In the genomic region with DNA sequence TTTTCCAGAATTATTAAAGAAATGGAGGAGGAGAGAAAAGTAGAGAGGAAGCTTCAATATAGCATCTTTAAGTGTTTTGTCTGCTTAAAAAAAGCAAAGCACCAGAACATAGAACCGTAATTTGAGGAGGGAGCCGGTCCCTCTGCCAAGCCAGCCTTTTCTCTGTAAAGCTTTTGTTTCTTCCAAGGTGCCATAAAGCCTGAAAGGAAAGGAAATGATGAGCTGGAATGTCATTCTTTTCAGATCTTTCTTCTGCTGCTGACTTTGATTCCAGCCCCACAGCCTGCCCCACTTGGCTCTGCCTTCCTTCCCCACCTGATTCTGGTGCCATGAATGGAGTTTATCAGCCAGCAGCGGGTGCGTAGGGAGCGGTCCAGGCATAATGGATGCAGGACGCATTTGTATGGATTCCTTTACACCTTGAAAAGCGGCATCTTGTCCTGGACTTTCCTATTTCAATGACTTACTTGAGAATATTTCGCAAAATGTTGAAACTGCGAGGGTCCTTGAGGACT, we compare ENCODE assay signal across 19 cellular contexts.
"Had no signal": no experiment of that assay in that cellular context is flagged by ENCODE, and none has a peak within 500 bp of the region (broad histone marks: within the 10 kb centered on the region; RNA-seq: fewer than 3 reads in every experiment).

No MANE protein-coding gene starts in this region.

- H3K4me1 ChIP-seq: body of pancreas, colonic mucosa, transverse colon, vagina had no signal

- H3K27me3 ChIP-seq: body of pancreas, colonic mucosa, esophagus squamous epithelium, transverse colon, vagina had no signal

- H3K27ac ChIP-seq: body of pancreas, colonic mucosa, vagina had no signal

- ATAC-seq: activated CD8-positive, alpha-beta T cell treated with anti-CD3 and anti-CD28 coated beads, Interleukin-2, amount 10 ng/mL, durations not matched to agents 7 days and 5 days; body of pancreas; stimulated activated naive B cell treated with anti-CD40 and anti-IgM and Interleukin-4, amounts not matched to agents 10 μg/mL and 1 μg/mL and 100 μg/mL, for 72 hours had no signal

- H3K36me3 ChIP-seq: colonic mucosa, esophagus squamous epithelium, transverse colon, vagina had no signal

- H3K4me3 ChIP-seq: body of pancreas, colonic mucosa, esophagus squamous epithelium, transverse colon, vagina had no signal

- DNase-seq: activated CD4-positive, alpha-beta T cell treated with anti-CD3 and anti-CD28 coated beads, Interleukin-2, amount 10 ng/mL, durations not matched to agents 24 days and 14 days; activated CD4-positive, CD25-positive, alpha-beta regulatory T cell; activated CD8-positive, alpha-beta memory T cell treated with anti-CD3 and anti-CD28 coated beads, Interleukin-2, amount 50 U/mL, for 4 hours; activated CD8-positive, alpha-beta T cell treated with anti-CD3 and anti-CD28 coated beads, Interleukin-2, amount 10 ng/mL, durations not matched to agents 7 days and 5 days; activated effector memory CD4-positive, alpha-beta T cell treated with anti-CD3 and anti-CD28 coated beads, Interleukin-2, amount 50 U/mL, for 16 hours; activated T-cell treated with anti-CD3 and anti-CD28 coated beads, Interleukin-2, amount 50 U/mL, for 48 hours; amygdala; body of pancreas; central memory CD4-positive, alpha-beta T cell; colonic mucosa; effector CD4-positive, alpha-beta T cell; esophagus squamous epithelium; glutamatergic neuron; left ventricle myocardium superior; nephron progenitor cell; stimulated activated CD4-positive, alpha-beta T cell treated with anti-CD3 and anti-CD28 coated beads, Interleukin-4, amount 100 ng/mL, for 1 hour; stimulated activated naive B cell treated with anti-CD40 and anti-IgM and Interleukin-4, amounts not matched to agents 10 μg/mL and 1 μg/mL and 100 μg/mL, for 72 hours; transverse colon had no signal

- H3K9me3 ChIP-seq: body of pancreas, colonic mucosa, transverse colon, vagina had no signal
